ENCODE assay signal across 3 cellular contexts in genomic region chr2:66391240-66391639, GRCh38. TPM values are rescaled to one million over a fixed set of nuclear protein-coding genes. Genes with fewer than 3 reads are reported as not detected.
"Had no signal": no experiment of that assay in that cellular context is flagged by ENCODE, and none has a peak within 500 bp of the region (broad histone marks: within the 10 kb centered on the region; RNA-seq: fewer than 3 reads in every experiment).

No MANE protein-coding gene starts in this region.

RNA-seq across cellular contexts. Expression of gene MEIS1, which starts 43.7 kb away (rescaled TPM):
- total RNA-seq: activated CD4-positive, alpha-beta T cell treated with anti-CD3 and anti-CD28 coated beads, Interleukin-2, amount 10 ng/mL, durations not matched to agents 7 days and 5 days; activated CD8-positive, alpha-beta memory T cell treated with anti-CD3 and anti-CD28 coated beads, Interleukin-2, amount 10 ng/mL, durations not matched to agents 7 days and 5 days; activated CD8-positive, alpha-beta T cell treated with anti-CD3 and anti-CD28 coated beads for 36 hours had no signal
